In the genomic region with DNA sequence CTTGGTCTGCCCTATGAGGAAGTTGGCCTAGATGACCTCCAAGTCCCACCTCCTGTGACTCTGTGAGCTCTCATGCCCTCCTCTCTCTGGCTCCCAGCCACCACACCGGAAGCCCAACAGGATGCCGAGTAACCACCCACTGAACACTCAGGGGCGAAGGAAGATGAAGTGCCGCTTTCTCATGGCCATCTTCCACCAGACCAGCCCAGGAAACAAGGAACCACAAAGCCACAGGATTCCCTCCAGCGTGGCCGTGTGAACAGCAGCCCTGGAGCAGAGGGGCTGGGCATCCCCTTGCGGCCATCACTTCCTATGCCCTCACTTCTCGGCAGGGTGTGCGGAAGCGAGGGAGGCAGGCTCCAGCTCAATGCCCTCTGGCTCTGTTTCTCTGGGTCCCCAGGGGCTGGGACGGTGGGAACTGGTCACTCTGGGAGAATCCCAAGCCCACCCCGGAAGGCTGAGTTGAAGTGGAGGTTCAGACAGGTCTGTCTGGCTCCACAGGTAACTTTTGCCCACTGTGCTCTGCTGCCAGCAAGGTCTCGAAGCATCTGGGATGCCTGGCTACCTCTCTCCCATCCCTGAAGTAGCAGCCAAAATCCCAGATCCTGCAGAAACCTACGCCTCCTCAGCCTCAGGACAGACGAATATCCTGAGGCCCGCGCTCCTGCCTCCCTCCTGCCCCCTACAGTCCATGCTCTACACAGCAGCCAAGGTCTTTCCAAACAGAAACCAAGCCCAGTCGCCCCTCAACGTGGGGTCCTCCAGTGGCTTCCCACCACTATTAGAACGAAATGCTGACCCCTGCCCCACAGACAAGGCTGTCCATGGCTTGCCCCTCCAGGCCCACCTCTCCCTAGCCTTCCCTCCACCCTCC, we compare ENCODE assay signal across 8 cellular contexts. TPM values are rescaled to one million over a fixed set of nuclear protein-coding genes. Genes with fewer than 3 reads are reported as not detected.
A peak's percentile ranks its signal among the peaks of the same experiment; 100 is the strongest.
DNase-seq lines count a peak whose midpoint lies in the region; ATAC-seq and TF ChIP-seq lines count a peak whose summit lies in the region.

No MANE protein-coding gene starts in this region.

- peak overlapping the region; percentile 24 to 67 (median 45) for H3K4me3 ChIP-seq in breast epithelium

- TF ChIP-seq POLR2A in breast epithelium (IDR thresholded peaks at IDR 0.05): no peak

- H3K9me3 ChIP-seq in breast epithelium: no peaks in the 10 kb centered on the region

- in situ Hi-C loops in KBM-7 (cut with MboI; ENCODE audit: low pct_unique_long_range_greater_than_20kb, low sequenced_read_pairs): no loop called here

- DNase-seq in Daoy (ENCODE audit: low read depth) (peak; percentile 99), KBM-7 (peak; percentile 99), breast epithelium (ENCODE audit: low spot score in 2 of 2) (peak in 1 of 2 donors; percentile 79), left colon (peak; percentile 76 to 79), NCI-H1417 treated with DMSO at 0.1 percent for 48 hours (lab: John Stamatoyannopoulos, UW) (no peak)
- peak; percentile 67 for DNase-seq in stimulated activated CD4-positive, alpha-beta T cell treated with anti-CD3 and anti-CD28 coated beads, Interleukin-4, amount 100 ng/mL, for 1 hour

- TF ChIP-seq CTCF in VCaP (conservative IDR thresholded peaks at IDR 0.05) (peak; percentile 52; the same call in 1 of the 2 replicates), breast epithelium (IDR thresholded peaks at IDR 0.05) (peak; percentile 77 to 90 (median 87))

- H3K27me3 ChIP-seq in breast epithelium: no peaks in the 10 kb centered on the region

- H3K27ac ChIP-seq in VCaP: peak overlapping the region; percentile 97
- peak overlapping the region; percentile 94 to 98 for H3K27ac ChIP-seq in breast epithelium

- intact Hi-C loops in breast epithelium (cut with DNase I; ENCODE audit: low total_unique reads): loop anchor here (1.0 kb wide), 1 partner anchor 24 kb away; no protein-coding TSS in a partner anchor
- intact Hi-C loops in left colon (cut with DNase I, micrococcal nuclease): no loop called here

- ATAC-seq in GM21619 (IDR thresholded peaks at IDR 0.05; ENCODE audit: unreplicated experiment): peak; percentile 70
- peak; percentile 31 for ATAC-seq in left colon

- peaks cover 30 to 50% of the 10 kb centered on the region in 2 donors for H3K4me1 ChIP-seq in breast epithelium

- no peaks in the 10 kb centered on the region for H3K36me3 ChIP-seq in breast epithelium

RNA-seq across cellular contexts. Expression of a gene that starts 44.2 kb away (rescaled TPM):
- 59.8 and 69.8 TPM in 2 replicates for total RNA-seq in Daoy (2014; rRNA removed; shearing (Covaris generic))
- total RNA-seq in breast epithelium (100 to 1,000 TPM in 2 of 3 donors, 10 to 100 TPM in 1; 62.6 to 121 (median 112) TPM), left colon (100 to 1,000 TPM; 110 to 165 TPM)
